In the genomic region with DNA sequence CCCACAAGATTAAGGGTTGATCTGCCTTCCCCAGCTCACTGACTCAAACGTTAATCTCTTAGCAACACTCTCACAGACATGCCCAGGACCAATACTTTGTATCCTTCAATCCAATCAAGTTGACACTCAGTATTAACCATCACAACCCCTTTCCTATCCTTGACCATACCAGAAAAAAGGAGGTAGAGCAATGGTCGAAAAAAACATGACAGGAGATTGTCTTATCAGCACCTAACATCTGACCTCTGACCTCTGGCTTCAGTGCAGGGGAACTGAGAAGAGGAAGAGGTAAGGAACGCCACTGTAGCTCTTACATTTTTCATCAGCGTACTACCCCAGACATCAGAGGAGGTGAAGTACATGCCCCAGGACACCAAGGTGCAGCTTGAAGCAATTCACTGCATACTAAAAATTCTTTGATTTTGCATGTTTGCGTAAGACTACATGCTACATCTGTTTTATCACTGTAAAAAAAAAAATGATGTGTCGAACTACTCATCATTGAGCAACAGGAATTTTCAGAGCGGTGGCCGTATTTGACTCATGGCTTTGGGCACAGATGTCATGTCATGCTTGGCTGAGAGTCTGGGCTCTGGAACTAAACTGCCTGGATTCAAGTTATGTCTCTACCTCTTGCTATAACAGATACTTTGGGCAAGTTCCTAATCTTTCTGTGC, we compare ENCODE assay signal across 1 cellular context.
TF ChIP-seq lines count a peak whose summit lies in the region.

No MANE protein-coding gene starts in this region.

TF ChIP-seq in K562, 482 proteins besides CTCF, POLR2A, EP300 and RAD21 (continued from another document and continues in another):
- TF ChIP-seq, protein P1, sequence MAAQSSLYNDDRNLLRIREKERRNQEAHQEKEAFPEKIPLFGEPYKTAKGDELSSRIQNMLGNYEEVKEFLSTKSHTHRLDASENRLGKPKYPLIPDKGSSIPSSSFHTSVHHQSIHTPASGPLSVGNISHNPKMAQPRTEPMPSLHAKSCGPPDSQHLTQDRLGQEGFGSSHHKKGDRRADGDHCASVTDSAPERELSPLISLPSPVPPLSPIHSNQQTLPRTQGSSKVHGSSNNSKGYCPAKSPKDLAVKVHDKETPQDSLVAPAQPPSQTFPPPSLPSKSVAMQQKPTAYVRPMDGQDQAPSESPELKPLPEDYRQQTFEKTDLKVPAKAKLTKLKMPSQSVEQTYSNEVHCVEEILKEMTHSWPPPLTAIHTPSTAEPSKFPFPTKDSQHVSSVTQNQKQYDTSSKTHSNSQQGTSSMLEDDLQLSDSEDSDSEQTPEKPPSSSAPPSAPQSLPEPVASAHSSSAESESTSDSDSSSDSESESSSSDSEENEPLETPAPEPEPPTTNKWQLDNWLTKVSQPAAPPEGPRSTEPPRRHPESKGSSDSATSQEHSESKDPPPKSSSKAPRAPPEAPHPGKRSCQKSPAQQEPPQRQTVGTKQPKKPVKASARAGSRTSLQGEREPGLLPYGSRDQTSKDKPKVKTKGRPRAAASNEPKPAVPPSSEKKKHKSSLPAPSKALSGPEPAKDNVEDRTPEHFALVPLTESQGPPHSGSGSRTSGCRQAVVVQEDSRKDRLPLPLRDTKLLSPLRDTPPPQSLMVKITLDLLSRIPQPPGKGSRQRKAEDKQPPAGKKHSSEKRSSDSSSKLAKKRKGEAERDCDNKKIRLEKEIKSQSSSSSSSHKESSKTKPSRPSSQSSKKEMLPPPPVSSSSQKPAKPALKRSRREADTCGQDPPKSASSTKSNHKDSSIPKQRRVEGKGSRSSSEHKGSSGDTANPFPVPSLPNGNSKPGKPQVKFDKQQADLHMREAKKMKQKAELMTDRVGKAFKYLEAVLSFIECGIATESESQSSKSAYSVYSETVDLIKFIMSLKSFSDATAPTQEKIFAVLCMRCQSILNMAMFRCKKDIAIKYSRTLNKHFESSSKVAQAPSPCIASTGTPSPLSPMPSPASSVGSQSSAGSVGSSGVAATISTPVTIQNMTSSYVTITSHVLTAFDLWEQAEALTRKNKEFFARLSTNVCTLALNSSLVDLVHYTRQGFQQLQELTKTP (IDR thresholded peaks at IDR 0.05; ENCODE audit: low read depth in 1 of 2, partially characterized antibody in 2 of 2), result peak in 1 of 2 experiments; percentile 15
- peak; percentile 24; the same call in 1 of the 2 replicates for TF ChIP-seq NFIC (IDR thresholded peaks at IDR 0.05)
- TF ChIP-seq KDM1A (IDR thresholded peaks at IDR 0.05), result peak in 1 of 2 experiments; percentile 31; a peak in 1 of 4 replicates
- no peak for TF ChIP-seq EZH2 (IDR thresholded peaks at IDR 0.05; ENCODE audit: borderline replicate concordance, low read depth, low read length)
- TF ChIP-seq DNMT1 (IDR thresholded peaks at IDR 0.05), result 0 out of 2 replicates have a peak, but pooled peaks have one; percentile 16
- TF ChIP-seq, protein P2, sequence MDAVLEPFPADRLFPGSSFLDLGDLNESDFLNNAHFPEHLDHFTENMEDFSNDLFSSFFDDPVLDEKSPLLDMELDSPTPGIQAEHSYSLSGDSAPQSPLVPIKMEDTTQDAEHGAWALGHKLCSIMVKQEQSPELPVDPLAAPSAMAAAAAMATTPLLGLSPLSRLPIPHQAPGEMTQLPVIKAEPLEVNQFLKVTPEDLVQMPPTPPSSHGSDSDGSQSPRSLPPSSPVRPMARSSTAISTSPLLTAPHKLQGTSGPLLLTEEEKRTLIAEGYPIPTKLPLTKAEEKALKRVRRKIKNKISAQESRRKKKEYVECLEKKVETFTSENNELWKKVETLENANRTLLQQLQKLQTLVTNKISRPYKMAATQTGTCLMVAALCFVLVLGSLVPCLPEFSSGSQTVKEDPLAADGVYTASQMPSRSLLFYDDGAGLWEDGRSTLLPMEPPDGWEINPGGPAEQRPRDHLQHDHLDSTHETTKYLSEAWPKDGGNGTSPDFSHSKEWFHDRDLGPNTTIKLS (IDR thresholded peaks at IDR 0.05; ENCODE audit: borderline replicate concordance, low read depth), result no peak
- no peak for TF ChIP-seq PHB (CRISPR knock-in tag; IDR thresholded peaks at IDR 0.05)
- TF ChIP-seq FOXM1 (IDR thresholded peaks at IDR 0.05; ENCODE audit: low read depth), result 0 out of 2 replicates have a peak, but pooled peaks have one; percentile 44
- TF ChIP-seq FOXM1 (CRISPR knock-in tag; IDR thresholded peaks at IDR 0.05; ENCODE audit: low read depth), result no peak
- no peak for TF ChIP-seq GTF2A2 (tag; IDR thresholded peaks at IDR 0.05)
- TF ChIP-seq BCL6 (CRISPR knock-in tag; IDR thresholded peaks at IDR 0.05), result no peak
- peak; percentile 56 for TF ChIP-seq CTBP1 (IDR thresholded peaks at IDR 0.05; ENCODE audit: borderline replicate concordance)
- no peak for TF ChIP-seq WHSC1 (IDR thresholded peaks at IDR 0.05; ENCODE audit: low read length)
- 0 out of 2 replicates have a peak, but pooled peaks have one; percentile 1 for TF ChIP-seq CREM (IDR thresholded peaks at IDR 0.05; ENCODE audit: low read depth)
- no peak for TF ChIP-seq SREBF2 (CRISPR knock-in tag; IDR thresholded peaks at IDR 0.05)
- TF ChIP-seq HDAC2 (IDR thresholded peaks at IDR 0.05), result peak; percentile 40; the same call in 1 of the 2 replicates
- TF ChIP-seq KAT2B (IDR thresholded peaks at IDR 0.05; ENCODE audit: low read depth, low read length), result no peak
- TF ChIP-seq DIDO1 (tag; IDR thresholded peaks at IDR 0.05; ENCODE audit: low read depth), result 0 out of 2 replicates have a peak, but pooled peaks have one; percentile 30
- no peak for TF ChIP-seq ZSCAN32 (CRISPR knock-in tag; IDR thresholded peaks at IDR 0.05)
- no peak for TF ChIP-seq NR4A1 (CRISPR knock-in tag; IDR thresholded peaks at IDR 0.05)
- TF ChIP-seq NR4A1 (tag; IDR thresholded peaks at IDR 0.05), result peak; percentile 67; the same call in 1 of the 2 replicates
- TF ChIP-seq, protein P3, sequence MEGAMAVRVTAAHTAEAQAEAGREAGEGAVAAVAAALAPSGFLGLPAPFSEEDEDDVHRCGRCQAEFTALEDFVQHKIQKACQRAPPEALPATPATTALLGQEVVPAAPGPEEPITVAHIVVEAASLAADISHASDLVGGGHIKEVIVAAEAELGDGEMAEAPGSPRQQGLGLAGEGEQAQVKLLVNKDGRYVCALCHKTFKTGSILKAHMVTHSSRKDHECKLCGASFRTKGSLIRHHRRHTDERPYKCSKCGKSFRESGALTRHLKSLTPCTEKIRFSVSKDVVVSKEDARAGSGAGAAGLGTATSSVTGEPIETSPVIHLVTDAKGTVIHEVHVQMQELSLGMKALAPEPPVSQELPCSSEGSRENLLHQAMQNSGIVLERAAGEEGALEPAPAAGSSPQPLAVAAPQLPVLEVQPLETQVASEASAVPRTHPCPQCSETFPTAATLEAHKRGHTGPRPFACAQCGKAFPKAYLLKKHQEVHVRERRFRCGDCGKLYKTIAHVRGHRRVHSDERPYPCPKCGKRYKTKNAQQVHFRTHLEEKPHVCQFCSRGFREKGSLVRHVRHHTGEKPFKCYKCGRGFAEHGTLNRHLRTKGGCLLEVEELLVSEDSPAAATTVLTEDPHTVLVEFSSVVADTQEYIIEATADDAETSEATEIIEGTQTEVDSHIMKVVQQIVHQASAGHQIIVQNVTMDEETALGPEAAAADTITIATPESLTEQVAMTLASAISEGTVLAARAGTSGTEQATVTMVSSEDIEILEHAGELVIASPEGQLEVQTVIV (CRISPR knock-in tag; IDR thresholded peaks at IDR 0.05; ENCODE audit: borderline replicate concordance), result no peak
- peak; percentile 19 for TF ChIP-seq NCOR1 (IDR thresholded peaks at IDR 0.05)
- TF ChIP-seq SRSF7 (optimal IDR thresholded peaks at IDR 0.05; ENCODE audit: low read depth, low read length), result no peak
- TF ChIP-seq SMAD4 (CRISPR knock-in tag; conservative IDR thresholded peaks at IDR 0.05), result 0 out of 2 replicates have a peak, but pooled peaks have one; percentile 19
- TF ChIP-seq MCM2 (IDR thresholded peaks at IDR 0.05; ENCODE audit: low read depth), result no peak
- TF ChIP-seq RBM14 (IDR thresholded peaks at IDR 0.05; ENCODE audit: borderline replicate concordance, insufficient read depth, low read depth, low read length), result no peak
- TF ChIP-seq FOSL1 (tag; conservative IDR thresholded peaks at IDR 0.05), result peak; percentile 52
- peak; percentile 80 for TF ChIP-seq CBFA2T3 (IDR thresholded peaks at IDR 0.05)
- no peak for TF ChIP-seq NFIX (CRISPR knock-in tag; IDR thresholded peaks at IDR 0.05; ENCODE audit: low read depth)
- no peak for TF ChIP-seq ZNF165 (CRISPR knock-in tag; IDR thresholded peaks at IDR 0.05; ENCODE audit: borderline replicate concordance)
- TF ChIP-seq ZFPM2 (CRISPR knock-in tag; IDR thresholded peaks at IDR 0.05), result peak; percentile 60; the same call in 1 of the 2 replicates
- no peak for TF ChIP-seq SMAD1 (IDR thresholded peaks at IDR 0.05; ENCODE audit: low read depth, low read length, partially characterized antibody)
- TF ChIP-seq, protein P4, sequence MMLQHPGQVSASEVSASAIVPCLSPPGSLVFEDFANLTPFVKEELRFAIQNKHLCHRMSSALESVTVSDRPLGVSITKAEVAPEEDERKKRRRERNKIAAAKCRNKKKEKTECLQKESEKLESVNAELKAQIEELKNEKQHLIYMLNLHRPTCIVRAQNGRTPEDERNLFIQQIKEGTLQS (IDR thresholded peaks at IDR 0.05), result peak; percentile 31
- TF ChIP-seq, protein P4 (CRISPR knock-in tag; conservative IDR thresholded peaks at IDR 0.05), result no peak
- no peak; the same call in 1 of the 2 replicates for TF ChIP-seq ELF2 (CRISPR knock-in tag; IDR thresholded peaks at IDR 0.05)
- TF ChIP-seq SMARCE1 (IDR thresholded peaks at IDR 0.05), result peak; percentile 67
- TF ChIP-seq MCM5 (IDR thresholded peaks at IDR 0.05; ENCODE audit: low read depth), result no peak
- peak; percentile 91 for TF ChIP-seq SPI1 (IDR thresholded peaks at IDR 0.05; ENCODE audit: borderline replicate concordance, low read depth, low read length)
- TF ChIP-seq LARP7 (IDR thresholded peaks at IDR 0.05), result no peak
- peak; percentile 32; the same call in 1 of the 2 replicates for TF ChIP-seq NCOA1 (IDR thresholded peaks at IDR 0.05; ENCODE audit: low read depth)
- TF ChIP-seq, protein P5, sequence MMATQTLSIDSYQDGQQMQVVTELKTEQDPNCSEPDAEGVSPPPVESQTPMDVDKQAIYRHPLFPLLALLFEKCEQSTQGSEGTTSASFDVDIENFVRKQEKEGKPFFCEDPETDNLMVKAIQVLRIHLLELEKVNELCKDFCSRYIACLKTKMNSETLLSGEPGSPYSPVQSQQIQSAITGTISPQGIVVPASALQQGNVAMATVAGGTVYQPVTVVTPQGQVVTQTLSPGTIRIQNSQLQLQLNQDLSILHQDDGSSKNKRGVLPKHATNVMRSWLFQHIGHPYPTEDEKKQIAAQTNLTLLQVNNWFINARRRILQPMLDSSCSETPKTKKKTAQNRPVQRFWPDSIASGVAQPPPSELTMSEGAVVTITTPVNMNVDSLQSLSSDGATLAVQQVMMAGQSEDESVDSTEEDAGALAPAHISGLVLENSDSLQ (IDR thresholded peaks at IDR 0.05), result no peak; the same call in 1 of the 2 replicates
- no peak for TF ChIP-seq RBM25 (IDR thresholded peaks at IDR 0.05; ENCODE audit: low read depth, low read length, severe bottlenecking)
- peak in 1 of 2 experiments; percentile 55; a peak in 2 of 4 replicates for TF ChIP-seq NRF1 (conservative IDR thresholded peaks at IDR 0.05 in 1 of 2, IDR thresholded peaks at IDR 0.05 in 1 of 2)
- TF ChIP-seq HDAC6 (IDR thresholded peaks at IDR 0.05; ENCODE audit: low read depth, low read length), result no peak
- peak; percentile 26 for TF ChIP-seq HDAC3 (IDR thresholded peaks at IDR 0.05; ENCODE audit: borderline replicate concordance, partially characterized antibody)
- TF ChIP-seq ARID1B (IDR thresholded peaks at IDR 0.05), result peak; percentile 82
- no peak for TF ChIP-seq ZNF780A (CRISPR knock-in tag; IDR thresholded peaks at IDR 0.05)
- TF ChIP-seq MAZ (CRISPR knock-in tag; conservative IDR thresholded peaks at IDR 0.05 in 1 of 2, IDR thresholded peaks at IDR 0.05 in 1 of 2), result peak in 1 of 2 experiments; percentile 58; a peak in 1 of 4 replicates
- TF ChIP-seq TCF3 (CRISPR knock-in tag; IDR thresholded peaks at IDR 0.05), result peak; percentile 53; the same call in 1 of the 2 replicates
- TF ChIP-seq, protein P6, sequence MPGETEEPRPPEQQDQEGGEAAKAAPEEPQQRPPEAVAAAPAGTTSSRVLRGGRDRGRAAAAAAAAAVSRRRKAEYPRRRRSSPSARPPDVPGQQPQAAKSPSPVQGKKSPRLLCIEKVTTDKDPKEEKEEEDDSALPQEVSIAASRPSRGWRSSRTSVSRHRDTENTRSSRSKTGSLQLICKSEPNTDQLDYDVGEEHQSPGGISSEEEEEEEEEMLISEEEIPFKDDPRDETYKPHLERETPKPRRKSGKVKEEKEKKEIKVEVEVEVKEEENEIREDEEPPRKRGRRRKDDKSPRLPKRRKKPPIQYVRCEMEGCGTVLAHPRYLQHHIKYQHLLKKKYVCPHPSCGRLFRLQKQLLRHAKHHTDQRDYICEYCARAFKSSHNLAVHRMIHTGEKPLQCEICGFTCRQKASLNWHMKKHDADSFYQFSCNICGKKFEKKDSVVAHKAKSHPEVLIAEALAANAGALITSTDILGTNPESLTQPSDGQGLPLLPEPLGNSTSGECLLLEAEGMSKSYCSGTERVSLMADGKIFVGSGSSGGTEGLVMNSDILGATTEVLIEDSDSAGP (CRISPR knock-in tag; IDR thresholded peaks at IDR 0.05), result 0 out of 2 replicates have a peak, but pooled peaks have one; percentile 40
- TF ChIP-seq CEBPB (tag; IDR thresholded peaks at IDR 0.05), result peak; percentile 93
